Comparison of ENCODE assay signal across 7 cellular contexts in the genomic region with DNA sequence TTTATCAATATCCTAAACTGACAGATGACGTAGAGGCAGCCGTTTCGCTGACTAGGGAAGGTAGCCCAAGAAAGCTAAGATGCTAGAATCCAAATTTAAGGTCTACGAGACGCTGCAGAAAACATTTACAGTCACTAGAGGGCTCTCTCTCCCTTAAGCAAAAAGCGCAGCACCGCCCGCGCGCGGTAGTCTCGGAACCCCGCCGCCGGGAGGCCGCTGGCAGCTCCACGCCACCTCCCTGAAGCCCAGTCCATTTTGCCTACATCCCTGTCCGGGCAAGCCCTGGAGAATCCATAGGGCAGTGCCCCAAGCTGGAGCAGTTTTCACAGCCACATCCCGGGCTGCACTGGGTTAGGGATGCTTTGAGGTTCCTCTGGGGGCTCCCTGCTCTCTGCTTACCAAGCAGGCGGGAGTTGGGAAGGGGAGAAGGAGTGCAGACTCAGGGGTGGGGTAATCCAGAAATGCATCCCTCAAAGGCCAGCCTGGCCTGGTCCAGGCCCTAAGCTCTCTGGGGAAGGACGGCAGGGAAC. TPM values are rescaled to one million over a fixed set of nuclear protein-coding genes. Genes with fewer than 3 reads are reported as not detected.
DNase-seq lines count a peak whose midpoint lies in the region; ATAC-seq, FAIRE-seq and TF ChIP-seq lines count a peak whose summit lies in the region.

No MANE protein-coding gene starts in this region.

- peak; percentile 71 for DNase-seq in GM12891 (ENCODE audit: insufficient read length, low spot score)
- DNase-seq in NCI-H1694 treated with DMSO at 0.1 percent for 48 hours (lab: John Stamatoyannopoulos, UW), result peak; percentile 92
- peak in 4 of 5 donors; percentile 25 to 66 (median 38) for DNase-seq in T-helper 1 cell
- DNase-seq in anterior cingulate cortex (lab: John Stamatoyannopoulos, UW), result peak in 55 of 58 donors; percentile 23 to 84 (median 68)
- DNase-seq in hepatic stellate cell (ENCODE audit: low spot score), result peak; percentile 75
- peak; percentile 92 for DNase-seq in retina

- TF ChIP-seq POLR2A in GM12891 (IDR thresholded peaks at IDR 0.05; ENCODE audit: low read depth, low read length), result no peak

- FAIRE-seq in GM12891 (lab: Jason Lieb, UNC), result peak; percentile 86

- no peak for ATAC-seq in GM21381 (IDR thresholded peaks at IDR 0.05; ENCODE audit: unreplicated experiment)

TF ChIP-seq in GM12891, 5 proteins besides CTCF, POLR2A, EP300 and RAD21:
- TF ChIP-seq SPI1 (IDR thresholded peaks at IDR 0.05; ENCODE audit: low read depth, low read length), result no peak
- no peak for TF ChIP-seq POLR2AphosphoS5 (IDR thresholded peaks at IDR 0.05; ENCODE audit: low read depth, low read length)
- TF ChIP-seq PAX5 (IDR thresholded peaks at IDR 0.05; ENCODE audit: insufficient read depth, low read length, severe bottlenecking), result no peak
- no peak for TF ChIP-seq POU2F2 (IDR thresholded peaks at IDR 0.05; ENCODE audit: low read depth, low read length)
- no peak for TF ChIP-seq TAF1 (IDR thresholded peaks at IDR 0.05; ENCODE audit: low read depth, low read length)

RNA-seq across cellular contexts. Expression of a gene that starts 1.5 kb away (rescaled TPM):
- not detected for polyA plus RNA-seq in GM12891 (2012; ENCODE audit: low read depth, missing spikeins)

Comparison
In these comparisons a context has a peak if more than half of its experiments do, and no peak if none do; other contexts are left out.
1. DNase-seq: peak in every context shown above with its lines; median percentile 92 in NCI-H1694 treated with DMSO at 0.1 percent for 48 hours; 92 in retina; 75 in hepatic stellate cell; 71 in GM12891; 68 in anterior cingulate cortex; 38 in T-helper 1 cell.